In genomic region chr22:37561209-37562048, GRCh38 we compare ENCODE assay signal across 8 cellular contexts. TPM values are rescaled to one million over a fixed set of nuclear protein-coding genes. Genes with fewer than 3 reads are reported as not detected.
A peak's percentile ranks its signal among the peaks of the same experiment; 100 is the strongest.
DNase-seq lines count a peak whose midpoint lies in the region; FAIRE-seq and TF ChIP-seq lines count a peak whose summit lies in the region.

No MANE protein-coding gene starts in this region.

- H2BK20ac ChIP-seq in H1 (ENCODE audit: low read length) = peak overlapping the region; percentile 99

- peak in 1 of 2 experiments; percentile 41; a peak in 1 of 3 replicates for TF ChIP-seq POLR2A in H1 (IDR thresholded peaks at IDR 0.05; ENCODE audit: control extremely low read depth in 1 of 2, low read depth in 2 of 2, low read length in 2 of 2)

- H3K4me1 ChIP-seq in H1 (replicated peaks in 1 of 4; ENCODE audit: control insufficient read depth in 3 of 4, insufficient read depth in 4 of 4, low read length in 3 of 4) (peaks cover 7 to 46% (median 22%) of the 10 kb centered on the region in 4 experiments), mesenchymal stem cell (ENCODE audit: control insufficient read depth, insufficient read depth, low read depth, low read length) (peaks cover 57% of the 10 kb centered on the region)

- CTCF ChIA-PET in H1 (lab: Charles Lee; ENCODE audit: partially characterized antibody) = interaction anchor here (0.7 to 39.4 kb wide), 28 partner anchors 9 to 302 kb away, joined by 3 to 1347 read pairs (median 5); partner anchors contain the start of genes CARD10, GGA1 and LGALS2

- H3K79me2 ChIP-seq in H1 (ENCODE audit: control insufficient read depth in 1 of 2, insufficient read depth in 2 of 2, low read length in 2 of 2) = no peaks in the 10 kb centered on the region

- peak; percentile 40 to 62; a peak in 3 of 4 replicates for TF ChIP-seq RAD21 in H1 (IDR thresholded peaks at IDR 0.05 in 1 of 2, conservative IDR thresholded peaks at IDR 0.05 in 1 of 2; ENCODE audit: low read depth in 2 of 2, low read length in 2 of 2)

- no peak for FAIRE-seq in H1 (lab: Jason Lieb, UNC)

- H3K56ac ChIP-seq in H1 (replicated peaks; ENCODE audit: insufficient read length, low read depth, low read length) = no peak overlapping the region

- H4K8ac ChIP-seq in H1 (ENCODE audit: extremely low read depth, insufficient read depth, low read length) = peak overlapping the region; percentile 81; the same call in 1 of the 2 replicates
- H4K8ac ChIP-seq in mesenchymal stem cell (ENCODE audit: low read length) = peak overlapping the region; percentile 10

- 3% methylated on average over 57 of the region's 57 CpGs; no CpG with 5 or more reads in 1 of the 2 experiments for WGBS in H1 (ENCODE audit: extremely low coverage in 1 of 2, insufficient coverage in 1 of 2, insufficient read length in 1 of 2, insufficient replicate concordance in 2 of 2, low coverage in 1 of 2, low lambda C conversion rate in 2 of 2, missing lambda C conversion rate in 1 of 2), 2 experiments
- under 1% methylated on average over 52 of the region's 57 CpGs for WGBS in mesenchymal stem cell

- DNase-seq in NCI-H524 (lab: John Stamatoyannopoulos, UW) (peak; percentile 13 to 73), NCI-H524 treated with DMSO at 0.1 percent for 48 hours (lab: John Stamatoyannopoulos, UW) (no peak), NOMO-1 treated with DMSO at 0.1 percent for 48 hours (lab: John Stamatoyannopoulos, UW; ENCODE audit: unreplicated experiment) (peak; percentile 63), H1 (ENCODE audit: low read depth in 1 of 2, low spot score in 2 of 2) (peak; percentile 70 to 99), mesenchymal stem cell (peak; percentile 88), NCI-H2029 (lab: John Stamatoyannopoulos, UW) (no peak)
- peak; percentile 60 for DNase-seq in activated CD8-positive, alpha-beta memory T cell treated with anti-CD3 and anti-CD28 coated beads, Interleukin-2, amount 50 U/mL, for 24 hours (ENCODE audit: extremely low read depth)
- DNase-seq in stimulated activated CD4-positive, alpha-beta T cell treated with anti-CD3 and anti-CD28 coated beads, TNF-alpha, amount 100 ng/mL, for 48 hours (ENCODE audit: low read depth in 3 of 3) = peak; percentile 67 to 88 (median 79)

- no peak overlapping the region for H3K14ac ChIP-seq in H1 (ENCODE audit: insufficient read length)
- peak overlapping the region in 1 of 2 experiments; percentile 97 for H3K14ac ChIP-seq in mesenchymal stem cell (ENCODE audit: low read length in 2 of 2)

- H2BK120ac ChIP-seq in H1 (replicated peaks; ENCODE audit: low read depth, low read length) = peak overlapping the region; percentile 30
- peak overlapping the region; percentile 100 for H2BK120ac ChIP-seq in mesenchymal stem cell (ENCODE audit: low read depth, low read length)

- H3K9ac ChIP-seq in H1 (replicated peaks in 1 of 4; ENCODE audit: extremely low read depth in 1 of 4, low read depth in 3 of 4, low read length in 3 of 4) (0 out of 7 replicates have a peak overlapping the region, but pooled peaks of 1 of the 4 experiments have one; percentile 17), mesenchymal stem cell (ENCODE audit: low read length) (peak overlapping the region; percentile 96)

- H2BK12ac ChIP-seq in H1 (ENCODE audit: low read depth, low read length) (peak overlapping the region; percentile 100), mesenchymal stem cell (ENCODE audit: low read length in 2 of 2) (peak overlapping the region; percentile 61 to 83)

- H3K36me3 ChIP-seq in H1 (ENCODE audit: control insufficient read depth in 2 of 4, insufficient read depth in 4 of 4, low read length in 3 of 4) = no peaks in the 10 kb centered on the region
- peaks cover 13 to 24% of the 10 kb centered on the region in 2 experiments for H3K36me3 ChIP-seq in mesenchymal stem cell (ENCODE audit: control insufficient read depth in 1 of 2, insufficient read depth in 2 of 2, low read depth in 1 of 2, low read length in 2 of 2)

- H2AK5ac ChIP-seq in H1 (ENCODE audit: low read depth, low read length) = peak overlapping the region; percentile 99
- H2AK5ac ChIP-seq in mesenchymal stem cell (ENCODE audit: low read length, severe bottlenecking) = peak overlapping the region; percentile 98

- H3K27ac ChIP-seq in H1 (ENCODE audit: low read depth, low read length) = no peak overlapping the region
- peak overlapping the region; percentile 97 for H3K27ac ChIP-seq in mesenchymal stem cell (ENCODE audit: low read length, poor library complexity, severe bottlenecking)

- H3K18ac ChIP-seq in H1 (ENCODE audit: extremely low read depth, low read length) (peak overlapping the region; percentile 80), mesenchymal stem cell (ENCODE audit: low read depth in 1 of 2, low read length in 2 of 2) (peak overlapping the region; percentile 55 to 96)

- H3K4me2 ChIP-seq in H1 (ENCODE audit: insufficient read depth in 1 of 2, low read depth in 2 of 2, low read length in 2 of 2) (peak overlapping the region; percentile 69 to 78), mesenchymal stem cell (ENCODE audit: low read length, poor library complexity, severe bottlenecking) (peak overlapping the region; percentile 86)

- peak overlapping the region; percentile 29 to 71 (median 40) for H3K4me3 ChIP-seq in H1 (ENCODE audit: extremely low read depth in 1 of 4, insufficient read depth in 2 of 4, low read depth in 3 of 4, low read length in 4 of 4)
- peak overlapping the region; percentile 71 to 96 for H3K4me3 ChIP-seq in mesenchymal stem cell (ENCODE audit: insufficient read depth in 1 of 2, low read depth in 1 of 2, low read length in 2 of 2)

- H4K91ac ChIP-seq in H1 (replicated peaks; ENCODE audit: insufficient read length, low read length) (peak overlapping the region; percentile 81), mesenchymal stem cell (ENCODE audit: low read length) (peak overlapping the region; percentile 98)

- H3K23me2 ChIP-seq in H1 (ENCODE audit: low read depth, low read length) = peaks cover 15% of the 10 kb centered on the region

- peak; percentile 78 to 88 (median 84) for TF ChIP-seq CTCF in H1 (IDR thresholded peaks at IDR 0.05; ENCODE audit: control extremely low read depth in 1 of 3, insufficient read depth in 1 of 3, low read depth in 1 of 3, low read length in 3 of 3)

- no peaks in the 10 kb centered on the region for H4K20me1 ChIP-seq in H1 (replicated peaks in 1 of 2; ENCODE audit: control insufficient read depth in 1 of 2, insufficient read depth in 2 of 2, low read length in 2 of 2)

- H3K4ac ChIP-seq in H1 (replicated peaks; ENCODE audit: insufficient read length, low read depth, low read length) (peak overlapping the region; percentile 98), mesenchymal stem cell (ENCODE audit: low read depth in 1 of 2, low read length in 2 of 2) (peak overlapping the region; percentile 76 to 94)

- H3K27me3 ChIP-seq in H1 (replicated peaks in 1 of 4; ENCODE audit: control insufficient read depth in 3 of 4, extremely low read depth in 1 of 4, insufficient read depth in 3 of 4, low read length in 3 of 4) = peaks cover 6 to 22% (median 16%) of the 10 kb centered on the region in 4 experiments; a peak in 6 of 7 replicates
- no peaks in the 10 kb centered on the region for H3K27me3 ChIP-seq in mesenchymal stem cell (ENCODE audit: control insufficient read depth in 1 of 2, insufficient read depth in 1 of 2, low read length in 2 of 2)

- no peak overlapping the region for H3K23ac ChIP-seq in H1 (ENCODE audit: insufficient read length)
- peak overlapping the region; percentile 1 to 91 for H3K23ac ChIP-seq in mesenchymal stem cell (ENCODE audit: low read length in 2 of 2)

- H3K9me3 ChIP-seq in H1 (ENCODE audit: insufficient read depth in 2 of 2, low read depth in 1 of 2, low read length in 1 of 2) (no peaks in the 10 kb centered on the region), mesenchymal stem cell (ENCODE audit: control insufficient read depth, low read length) (no peaks in the 10 kb centered on the region)

- peak overlapping the region; percentile 77; the same call in 1 of the 2 replicates for H2BK15ac ChIP-seq in H1 (ENCODE audit: low read length)
- peak overlapping the region; percentile 12 for H2BK15ac ChIP-seq in mesenchymal stem cell (ENCODE audit: low read depth, poor library complexity, severe bottlenecking)

- H4K5ac ChIP-seq in H1 (ENCODE audit: insufficient read length, low read depth, low read length) = peak overlapping the region; percentile 15

- POLR2A ChIA-PET in H1 (lab: Charles Lee; ENCODE audit: partially characterized antibody) = interaction anchor here (0.9 to 12.2 kb wide), 11 partner anchors 9 to 75 kb away, joined by 3 to 198 read pairs (median 4); partner anchors contain the start of genes GGA1 and MFNG

- 0 out of 3 replicates have a peak, but pooled peaks of 1 of the 2 experiments have one; percentile 53 for TF ChIP-seq EP300 in H1 (IDR thresholded peaks at IDR 0.05; ENCODE audit: borderline replicate concordance in 1 of 2, low read depth in 2 of 2, low read length in 2 of 2)

- H2BK5ac ChIP-seq in H1 (ENCODE audit: low read depth, low read length) (peak overlapping the region; percentile 66), mesenchymal stem cell (ENCODE audit: low read depth, low read length, poor library complexity, severe bottlenecking) (peak overlapping the region; percentile 100)

- H2AFZ ChIP-seq in H1 (ENCODE audit: low read length) = no peak overlapping the region
- H2AFZ ChIP-seq in mesenchymal stem cell (ENCODE audit: low read depth, low read length) = no peak overlapping the region

- H3K79me1 ChIP-seq in H1 (ENCODE audit: low read depth, low read length) (no peaks in the 10 kb centered on the region), mesenchymal stem cell (replicated peaks; ENCODE audit: low read length, poor library complexity, severe bottlenecking) (peaks cover 4% of the 10 kb centered on the region)

RNA-seq across cellular contexts. Expression of gene CDC42EP1, which starts 1.1 kb away (rescaled TPM):
- 10.1 and 11.2 TPM in 2 replicates for total RNA-seq in H1 (2021; fragmentation: NEBNext Ultra II Directional; extraction: Animal tissue kit (Norgen Biotek cat#: 25700))
- polyA plus RNA-seq in H1 (2011; rRNA removed) = 8.3 and 15.4 TPM in 2 replicates
- polyA plus RNA-seq in H1 (2011; cell fraction: cytosol; rRNA removed) = 5.3 TPM
- polyA plus RNA-seq in H1 (2011; cell fraction: nucleus; rRNA removed) = 7.8 TPM
- 5.5 to 11.6 TPM (median 10.8 TPM) in 4 replicates for polyA plus RNA-seq in H1 (2012, experiment 1 of 2)
- polyA plus RNA-seq in H1 (2012, experiment 2 of 2) = 8.9 TPM
- polyA plus RNA-seq in H1 (2013, experiment 1 of 2) = 11.0 TPM
- 10.5 TPM for polyA plus RNA-seq in H1 (2013, experiment 2 of 2)
- 2.1 and 2.2 TPM in 2 replicates for polyA minus RNA-seq in H1 (2011; rRNA and poly(A)+ RNA removed)
- polyA minus RNA-seq in H1 (2011; cell fraction: cytosol; rRNA and poly(A)+ RNA removed) = 4.3 TPM
- polyA minus RNA-seq in H1 (2011; cell fraction: nucleus; rRNA and poly(A)+ RNA removed) = 5.1 TPM
- 117 TPM for polyA plus RNA-seq in mesenchymal stem cell (2013, experiment 1 of 2)
- 113 TPM for polyA plus RNA-seq in mesenchymal stem cell (2013, experiment 2 of 2)

RNA-seq across cellular contexts. Expression of gene LGALS2, which starts 18.5 kb away (rescaled TPM):
- not detected in 2 replicates for total RNA-seq in H1 (2021; fragmentation: NEBNext Ultra II Directional; extraction: Animal tissue kit (Norgen Biotek cat#: 25700))
- not detected in 2 replicates for polyA plus RNA-seq in H1 (2011; rRNA removed)
- not detected for polyA plus RNA-seq in H1 (2011; cell fraction: cytosol; rRNA removed)
- not detected for polyA plus RNA-seq in H1 (2011; cell fraction: nucleus; rRNA removed)
- not detected in 4 replicates for polyA plus RNA-seq in H1 (2012, experiment 1 of 2)
- not detected for polyA plus RNA-seq in H1 (2012, experiment 2 of 2)
- not detected for polyA plus RNA-seq in H1 (2013, experiment 1 of 2)
- polyA plus RNA-seq in H1 (2013, experiment 2 of 2) = not detected
- not detected in 2 replicates for polyA minus RNA-seq in H1 (2011; rRNA and poly(A)+ RNA removed)
- not detected for polyA minus RNA-seq in H1 (2011; cell fraction: cytosol; rRNA and poly(A)+ RNA removed)
- polyA minus RNA-seq in H1 (2011; cell fraction: nucleus; rRNA and poly(A)+ RNA removed) = not detected
- not detected for polyA plus RNA-seq in mesenchymal stem cell (2013, experiment 1 of 2)
- polyA plus RNA-seq in mesenchymal stem cell (2013, experiment 2 of 2) = not detected

RNA-seq across cellular contexts. Expression of gene CARD10, which starts 42.2 kb away (rescaled TPM):
- total RNA-seq in H1 (2021; fragmentation: NEBNext Ultra II Directional; extraction: Animal tissue kit (Norgen Biotek cat#: 25700)) = 14.4 and 14.6 TPM in 2 replicates
- polyA plus RNA-seq in H1 (2011; rRNA removed) = 13.5 and 17.4 TPM in 2 replicates
- polyA plus RNA-seq in H1 (2011; cell fraction: cytosol; rRNA removed) = 11.2 TPM
- polyA plus RNA-seq in H1 (2011; cell fraction: nucleus; rRNA removed) = 23.7 TPM
- 7.9 to 13.1 TPM (median 11.6 TPM) in 4 replicates for polyA plus RNA-seq in H1 (2012, experiment 1 of 2)
- 11.4 TPM for polyA plus RNA-seq in H1 (2012, experiment 2 of 2)
- 9.2 TPM for polyA plus RNA-seq in H1 (2013, experiment 1 of 2)
- 9.2 TPM for polyA plus RNA-seq in H1 (2013, experiment 2 of 2)
- 6.8 and 7.5 TPM in 2 replicates for polyA minus RNA-seq in H1 (2011; rRNA and poly(A)+ RNA removed)
- 11.4 TPM for polyA minus RNA-seq in H1 (2011; cell fraction: cytosol; rRNA and poly(A)+ RNA removed)
- 5.0 TPM for polyA minus RNA-seq in H1 (2011; cell fraction: nucleus; rRNA and poly(A)+ RNA removed)
- 3.1 TPM for polyA plus RNA-seq in mesenchymal stem cell (2013, experiment 1 of 2)
- 3.2 TPM for polyA plus RNA-seq in mesenchymal stem cell (2013, experiment 2 of 2)

RNA-seq across cellular contexts. Expression of gene GGA1, which starts 47.2 kb away (rescaled TPM):
- 46.5 and 49.3 TPM in 2 replicates for total RNA-seq in H1 (2021; fragmentation: NEBNext Ultra II Directional; extraction: Animal tissue kit (Norgen Biotek cat#: 25700))
- polyA plus RNA-seq in H1 (2011; rRNA removed) = 57.2 and 81.0 TPM in 2 replicates
- 58.2 TPM for polyA plus RNA-seq in H1 (2011; cell fraction: cytosol; rRNA removed)
- 170 TPM for polyA plus RNA-seq in H1 (2011; cell fraction: nucleus; rRNA removed)
- polyA plus RNA-seq in H1 (2012, experiment 1 of 2) = 43.4 to 56.3 TPM (median 52.3 TPM) in 4 replicates
- polyA plus RNA-seq in H1 (2012, experiment 2 of 2) = 38.5 TPM
- polyA plus RNA-seq in H1 (2013, experiment 1 of 2) = 31.2 TPM
- polyA plus RNA-seq in H1 (2013, experiment 2 of 2) = 28.6 TPM
- polyA minus RNA-seq in H1 (2011; rRNA and poly(A)+ RNA removed) = 25.7 and 39.1 TPM in 2 replicates
- 36.0 TPM for polyA minus RNA-seq in H1 (2011; cell fraction: cytosol; rRNA and poly(A)+ RNA removed)
- polyA minus RNA-seq in H1 (2011; cell fraction: nucleus; rRNA and poly(A)+ RNA removed) = 64.4 TPM
- 25.3 TPM for polyA plus RNA-seq in mesenchymal stem cell (2013, experiment 1 of 2)
- 23.1 TPM for polyA plus RNA-seq in mesenchymal stem cell (2013, experiment 2 of 2)

Comparison
In these comparisons a context has a peak if more than half of its experiments do, and no peak if none do; other contexts are left out.
1. DNase-seq: peak in NCI-H524 (2 of 2), NOMO-1 treated with DMSO at 0.1 percent for 48 hours (single experiment), activated CD8-positive, alpha-beta memory T cell treated with anti-CD3 and anti-CD28 coated beads, Interleukin-2, amount 50 U/mL, for 24 hours (single experiment), H1 (2 of 2), mesenchymal stem cell (single experiment) and stimulated activated CD4-positive, alpha-beta T cell treated with anti-CD3 and anti-CD28 coated beads, TNF-alpha, amount 100 ng/mL, for 48 hours (3 of 3); none in NCI-H524 treated with DMSO at 0.1 percent for 48 hours (single experiment) and NCI-H2029 (single experiment).